In genomic region chr4:138035781-138036258, GRCh38 we compare ENCODE assay signal across 8 cellular contexts.
DNase-seq lines count a peak whose midpoint lies in the region; ATAC-seq and TF ChIP-seq lines count a peak whose summit lies in the region.

No MANE protein-coding gene starts in this region.

- H2AK5ac ChIP-seq in trophoblast cell (ENCODE audit: low read length), result no peak overlapping the region

- H3K4me3 ChIP-seq in NB4 (ENCODE audit: low read depth, low read length) (no peak overlapping the region), trophoblast cell (ENCODE audit: low read depth, low read length) (no peak overlapping the region)

- no peak overlapping the region for H3K23ac ChIP-seq in trophoblast cell (ENCODE audit: low read length)

- H3K9me3 ChIP-seq in T-helper 17 cell (ENCODE audit: control insufficient read depth, low read length, poor library complexity, severe bottlenecking), result no peaks in the 10 kb centered on the region
- no peaks in the 10 kb centered on the region for H3K9me3 ChIP-seq in trophoblast cell (ENCODE audit: insufficient read depth, low read depth, low read length)

- no peak overlapping the region for H3K4me2 ChIP-seq in trophoblast cell (ENCODE audit: low read length)

- no peaks in the 10 kb centered on the region for H3K79me1 ChIP-seq in trophoblast cell (ENCODE audit: low read length)

- TF ChIP-seq CTCF in NB4 (IDR thresholded peaks at IDR 0.05; ENCODE audit: low read depth, low read length) (peak; percentile 52), foreskin keratinocyte (conservative IDR thresholded peaks at IDR 0.05) (peak; percentile 86)

- H4K12ac ChIP-seq in trophoblast cell (ENCODE audit: low read depth, low read length), result no peak overlapping the region

- no peak overlapping the region for H2BK120ac ChIP-seq in trophoblast cell (ENCODE audit: insufficient read depth, low read length, poor library complexity)

- H2BK5ac ChIP-seq in trophoblast cell (ENCODE audit: low read depth, low read length, poor library complexity), result no peak overlapping the region

- no peak overlapping the region for H2BK12ac ChIP-seq in trophoblast cell (ENCODE audit: low read length)

- peak; percentile 100 for ATAC-seq in GM18508 (IDR thresholded peaks at IDR 0.05; ENCODE audit: insufficient read depth, unreplicated experiment)
- ATAC-seq in HG02798 (IDR thresholded peaks at IDR 0.05; ENCODE audit: poor library complexity, unreplicated experiment), result peak; percentile 100
- peak; percentile 62 for ATAC-seq in T-helper 17 cell
- ATAC-seq in foreskin keratinocyte, result peak; percentile 77

- DNase-seq in AG08396 (ENCODE audit: low spot score) (peak; percentile 65), NB4 (ENCODE audit: low read depth) (peak; percentile 75), T-helper 17 cell (no peak), foreskin keratinocyte (peak; percentile 42 to 64), trophoblast cell (peak; percentile 8 to 53)
- DNase-seq in stimulated activated CD4-positive, alpha-beta T cell treated with anti-CD3 and anti-CD28 coated beads, Interleukin-2, amount 100 ng/mL, for 24 hours, result no peak

- H3K27ac ChIP-seq in foreskin keratinocyte, result no peak overlapping the region
- H3K27ac ChIP-seq in trophoblast cell (ENCODE audit: low read depth, low read length), result no peak overlapping the region

- no peak overlapping the region for H3K4ac ChIP-seq in trophoblast cell (ENCODE audit: low read depth, low read length)

- no peak overlapping the region for H3K18ac ChIP-seq in trophoblast cell (ENCODE audit: low read length)

- H3K27ac Mint-ChIP-seq in T-helper 17 cell, result no peak overlapping the region

- H2AFZ ChIP-seq in trophoblast cell (ENCODE audit: insufficient read depth, low read length, poor library complexity), result no peak overlapping the region

- no peaks in the 10 kb centered on the region for H3K79me2 ChIP-seq in trophoblast cell (ENCODE audit: control insufficient read depth, insufficient read depth, low read length, poor library complexity)

- peaks cover 9% of the 10 kb centered on the region for H3K4me1 ChIP-seq in foreskin keratinocyte
- H3K4me1 ChIP-seq in trophoblast cell (ENCODE audit: control insufficient read depth in 1 of 2, insufficient read depth in 2 of 2, low read length in 2 of 2), result no peaks in the 10 kb centered on the region

- no peaks in the 10 kb centered on the region for H3K36me3 ChIP-seq in trophoblast cell (ENCODE audit: control insufficient read depth in 1 of 2, insufficient read depth in 2 of 2, low read length in 2 of 2)

- no peaks in the 10 kb centered on the region for H3K4me1 Mint-ChIP-seq in T-helper 17 cell

- no peak overlapping the region for H4K91ac ChIP-seq in trophoblast cell (ENCODE audit: low read depth, low read length)

- no peak overlapping the region for H3K4me3 Mint-ChIP-seq in T-helper 17 cell

- no peak overlapping the region for H4K8ac ChIP-seq in trophoblast cell (ENCODE audit: low read depth, low read length)

- H3K27me3 ChIP-seq in foreskin keratinocyte, result no peaks in the 10 kb centered on the region
- no peaks in the 10 kb centered on the region for H3K27me3 ChIP-seq in trophoblast cell (ENCODE audit: insufficient read depth, low read length)

- no peak overlapping the region for H3K9ac ChIP-seq in trophoblast cell (ENCODE audit: low read length)

- no peak overlapping the region for H3K14ac ChIP-seq in trophoblast cell (ENCODE audit: low read length)

- H3K36me3 Mint-ChIP-seq in T-helper 17 cell (ENCODE audit: low read depth), result no peaks in the 10 kb centered on the region

- no peaks in the 10 kb centered on the region for H3K27me3 Mint-ChIP-seq in T-helper 17 cell

- WGBS in trophoblast cell (ENCODE audit: extremely low coverage, insufficient coverage, insufficient read length), result no CpG with 5 or more reads among the region's 1 CpG

- TF ChIP-seq POLR2A in NB4 (IDR thresholded peaks at IDR 0.05; ENCODE audit: extremely low read depth, insufficient read length), result no peak

Comparison
In these comparisons a context has a peak if more than half of its experiments do, and no peak if none do; other contexts are left out.
1. DNase-seq: peak in AG08396 (single experiment), NB4 (single experiment), foreskin keratinocyte (2 of 2) and trophoblast cell (2 of 2); none in T-helper 17 cell (0 of 3) and stimulated activated CD4-positive, alpha-beta T cell treated with anti-CD3 and anti-CD28 coated beads, Interleukin-2, amount 100 ng/mL, for 24 hours (0 of 2).
2. Peak in every context shown above with its lines, with median percentiles within 50 percentile points of each other: ATAC-seq.